Comparison of ENCODE assay signal across 6 cellular contexts in genomic region chr3:65093641-65094040, GRCh38.
"Had no signal": no experiment of that assay in that cellular context is flagged by ENCODE, and none has a peak within 500 bp of the region (broad histone marks: within the 10 kb centered on the region; RNA-seq: fewer than 3 reads in every experiment).

No MANE protein-coding gene starts in this region.

- H3K4me1 ChIP-seq: HAP-1 had no signal

- H3K9me3 ChIP-seq: HAP-1 had no signal

- ATAC-seq: HCT116, K562 had no signal

- H3K4me3 ChIP-seq: HAP-1, K562 had no signal

- H3K36me3 ChIP-seq: HAP-1 had no signal

- DNase-seq: GOT3, H7, IMR-90 had no signal
